8 cellular contexts compared by ENCODE assay signal in genomic region chr19:39846176-39846677, GRCh38. TPM values are rescaled to one million over a fixed set of nuclear protein-coding genes. Genes with fewer than 3 reads are reported as not detected.
DNase-seq lines count a peak whose midpoint lies in the region; ATAC-seq, FAIRE-seq and TF ChIP-seq lines count a peak whose summit lies in the region.

FBL (minus strand) TSS chr19:39846379; CDS start chr19:39846300, 79 bp downstream.

- no peaks in the 10 kb centered on the region for H3K36me3 ChIP-seq in A673 (ENCODE audit: insufficient read depth, low read length, poor library complexity, severe bottlenecking)
- H3K36me3 ChIP-seq in WERI-Rb-1: peaks cover 27% of the 10 kb centered on the region
- H3K36me3 ChIP-seq in breast epithelium: no peaks in the 10 kb centered on the region
- H3K36me3 ChIP-seq in small intestine (ENCODE audit: control insufficient read depth in 2 of 2, insufficient read depth in 2 of 2, low read length in 2 of 2): no peaks in the 10 kb centered on the region

- FAIRE-seq in small intestine (lab: Jason Lieb, UNC): no peak

- TF ChIP-seq CTCF in A673 (conservative IDR thresholded peaks at IDR 0.05; ENCODE audit: low read depth, low read length) (no peak), WERI-Rb-1 (IDR thresholded peaks at IDR 0.05; ENCODE audit: low read depth, low read length) (no peak), breast epithelium (IDR thresholded peaks at IDR 0.05) (no peak)

- no TSS peak for BruUV-seq in A673 (replicated peaks; lab: Mats Ljungman, UMichigan)

- intact Hi-C loops in A673 (cut with micrococcal nuclease; ENCODE audit: unreplicated experiment) (no loop called here), breast epithelium (cut with DNase I; ENCODE audit: low total_unique reads) (loop anchor here (5.0 kb wide), 1 partner anchor 126 kb away; the partner anchor contains the start of gene PSMC4)

- DNase-seq in A673 (ENCODE audit: low spot score): peak; percentile 94
- peak; percentile 96 for DNase-seq in NCI-H2196 (lab: John Stamatoyannopoulos, UW; ENCODE audit: unreplicated experiment)
- DNase-seq in WERI-Rb-1: peak; percentile 96
- peak; percentile 90 to 96 for DNase-seq in breast epithelium (ENCODE audit: low spot score in 2 of 2)
- peak; percentile 99 for DNase-seq in iPS-NIHi11 (ENCODE audit: low spot score)
- peak; percentile 95 for DNase-seq in small intestine

- H3K27ac ChIP-seq in A673 (ENCODE audit: low read depth, low read length, poor library complexity, severe bottlenecking) (peak within 1 kb of the TSS; percentile 95), WERI-Rb-1 (peak within 1 kb of the TSS; percentile 91), breast epithelium (peak within 1 kb of the TSS; percentile 87), small intestine (ENCODE audit: low read depth in 1 of 2, low read length in 1 of 2) (peak within 1 kb of the TSS; percentile 84 to 96)

- H3K27me3 ChIP-seq in A673 (replicated peaks; ENCODE audit: insufficient read depth, low read depth, low read length, poor library complexity): no peaks in the 10 kb centered on the region
- H3K27me3 ChIP-seq in WERI-Rb-1 (ENCODE audit: insufficient read depth, low read depth, severe bottlenecking): no peaks in the 10 kb centered on the region
- no peaks in the 10 kb centered on the region for H3K27me3 ChIP-seq in breast epithelium
- H3K27me3 ChIP-seq in small intestine (ENCODE audit: control insufficient read depth in 2 of 2, insufficient read depth in 2 of 2, low read length in 2 of 2): no peaks in the 10 kb centered on the region

- POLR2A ChIA-PET in A673 (lab: Charles Lee; ENCODE audit: low non-redundant PET): interaction anchor here (1.0 kb wide), 1 partner anchor 12 kb away, joined by 3 read pairs; the partner anchor contains the start of gene DYRK1B

- WGBS in small intestine, 3 donors: 0 to 1% (median 0%) methylated on average over 39 to 47 of the region's 47 CpGs

- peaks cover 34% of the 10 kb centered on the region for H3K4me1 ChIP-seq in A673 (ENCODE audit: insufficient read depth, low read length, poor library complexity, severe bottlenecking)
- H3K4me1 ChIP-seq in breast epithelium: peaks cover 7 to 12% of the 10 kb centered on the region in 2 donors
- peaks cover 1 to 9% of the 10 kb centered on the region in 2 donors for H3K4me1 ChIP-seq in small intestine (ENCODE audit: control insufficient read depth in 2 of 2, insufficient read depth in 1 of 2, low read depth in 1 of 2, low read length in 1 of 2)

- ATAC-seq in GM18868 (IDR thresholded peaks at IDR 0.05; ENCODE audit: unreplicated experiment) (peak; percentile 81), HG03135 (IDR thresholded peaks at IDR 0.05; ENCODE audit: unreplicated experiment) (peak; percentile 69)

- TF ChIP-seq POLR2A in breast epithelium (IDR thresholded peaks at IDR 0.05): peak; percentile 38

- CTCF ChIA-PET in A673 (lab: Charles Lee): interaction anchor here (0.6 to 1.0 kb wide), 2 partner anchors 12 to 115 kb away, joined by 3 to 4 read pairs; partner anchors contain the start of gene DYRK1B

- H3K9me3 ChIP-seq in A673 (ENCODE audit: low read depth, low read length, poor library complexity, severe bottlenecking) (no peaks in the 10 kb centered on the region), WERI-Rb-1 (ENCODE audit: severe bottlenecking) (no peaks in the 10 kb centered on the region), breast epithelium (no peaks in the 10 kb centered on the region), small intestine (ENCODE audit: control insufficient read depth, low read depth) (no peaks in the 10 kb centered on the region)

- H3K4me3 ChIP-seq in A673 (ENCODE audit: low read depth, low read length, poor library complexity, severe bottlenecking): peak within 1 kb of the TSS; percentile 93
- H3K4me3 ChIP-seq in WERI-Rb-1 (ENCODE audit: low read depth, low read length): peak within 1 kb of the TSS; percentile 86
- peak within 1 kb of the TSS; percentile 78 to 92 (median 83) for H3K4me3 ChIP-seq in breast epithelium
- H3K4me3 ChIP-seq in small intestine (ENCODE audit: low read depth in 1 of 2, low read length in 2 of 2): peak within 1 kb of the TSS; percentile 78 to 86

RNA-seq across cellular contexts. Expression of gene FBL, which starts in this region (rescaled TPM):
- total RNA-seq in A673 (2021) (573 and 581 TPM in 2 replicates), breast epithelium (100 to 1,000 TPM; 111 to 217 (median 145) TPM)
- 100 to 1,000 TPM; 109 to 447 (median 177) TPM for polyA plus RNA-seq in small intestine

Comparison
In these comparisons a context has a peak if more than half of its experiments do, and no peak if none do; other contexts are left out.
1. Peak in every context shown above with its lines: DNase-seq, ATAC-seq, H3K4me3 ChIP-seq and H3K27ac ChIP-seq.